8 cellular contexts compared by ENCODE assay signal in the genomic region with DNA sequence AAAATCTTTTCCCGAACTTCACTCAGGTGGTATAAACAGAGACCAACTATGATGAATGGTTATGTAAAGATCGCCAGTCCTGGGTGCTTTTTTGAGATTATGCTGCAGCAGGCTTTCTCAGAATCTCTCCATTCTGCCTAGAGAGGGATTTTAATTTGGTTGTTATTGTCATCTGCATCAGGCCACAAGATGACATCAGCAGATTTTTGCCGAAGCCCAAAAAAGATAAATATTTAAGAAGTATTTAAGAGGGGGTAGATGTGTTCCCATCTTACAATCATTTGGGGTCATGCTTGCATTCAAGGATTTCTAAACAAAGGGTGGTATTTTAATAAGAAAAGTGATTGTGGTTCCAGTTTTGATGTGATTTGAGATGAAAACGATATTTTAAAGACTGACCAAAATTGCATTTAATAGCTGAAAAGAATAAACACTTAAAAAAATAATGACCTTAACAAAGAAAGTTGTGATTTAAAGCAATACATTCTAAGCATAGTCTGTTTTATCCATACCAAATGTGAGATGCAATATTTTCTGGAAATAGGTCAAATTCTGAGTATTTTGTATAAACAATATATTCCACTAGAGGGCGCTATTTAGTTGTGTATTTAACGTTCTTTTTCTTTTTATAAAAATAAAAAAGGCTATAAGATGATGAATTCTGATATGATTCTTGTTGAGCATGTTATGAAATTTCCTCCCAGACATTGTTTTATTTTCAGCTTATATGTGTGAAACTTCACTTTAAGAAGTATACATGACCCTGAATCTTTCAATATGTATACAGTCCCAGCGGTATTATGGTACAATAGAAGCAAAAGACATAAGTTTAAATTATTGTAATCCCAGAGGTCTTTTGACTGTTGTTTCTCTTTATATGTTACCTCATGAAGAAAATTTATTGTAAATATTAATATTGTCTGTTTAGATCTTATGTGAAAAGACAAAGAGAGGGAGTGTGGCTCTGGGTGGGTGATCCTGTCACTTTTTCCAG. TPM values are rescaled to one million over a fixed set of nuclear protein-coding genes. Genes with fewer than 3 reads are reported as not detected.
DNase-seq lines count a peak whose midpoint lies in the region; ATAC-seq and TF ChIP-seq lines count a peak whose summit lies in the region.
"Had no signal": no experiment of that assay in that cellular context is flagged by ENCODE, and none has a peak within 500 bp of the region (broad histone marks: within the 10 kb centered on the region; RNA-seq: fewer than 3 reads in every experiment).

No MANE protein-coding gene starts in this region.

- no peaks in the 10 kb centered on the region for H3K27me3 ChIP-seq in body of pancreas
- H3K27me3 ChIP-seq: SJCRH30 had no signal

- DNase-seq in NCI-H146 treated with DMSO at 0.1 percent for 48 hours (lab: John Stamatoyannopoulos, UW; ENCODE audit: unreplicated experiment) (peak; percentile 17), body of pancreas (no peak), mesothelial cell of epicardium (ENCODE audit: low spot score in 2 of 2, unreplicated experiment in 2 of 2) (no peak), GM19240 (ENCODE audit: insufficient read length, low spot score) (no peak), posterior cingulate gyrus (no peak)
- DNase-seq in activated CD4-positive, alpha-beta T cell treated with anti-CD3 and anti-CD28 coated beads, Interleukin-2, amount 10 ng/mL, durations not matched to agents 24 days and 14 days: no peak

- no peak for TF ChIP-seq POLR2A in body of pancreas (IDR thresholded peaks at IDR 0.05)

- no peak for ATAC-seq in body of pancreas

- no peaks in the 10 kb centered on the region for H3K9me3 ChIP-seq in body of pancreas
- H3K9me3 ChIP-seq: SJCRH30 had no signal

- H3K4me3 ChIP-seq in body of pancreas: no peak overlapping the region
- H3K4me3 ChIP-seq: SJCRH30 had no signal

- TF ChIP-seq CTCF in GM12872 (IDR thresholded peaks at IDR 0.05; ENCODE audit: insufficient read depth, low read depth, low read length) (peak; percentile 27; the same call in 1 of the 3 replicates), body of pancreas (IDR thresholded peaks at IDR 0.05) (peak; percentile 28 to 82 (median 48)), mesothelial cell of epicardium (IDR thresholded peaks at IDR 0.05; ENCODE audit: unreplicated experiment) (peak; percentile 99)

- no peak overlapping the region for H3K27ac ChIP-seq in body of pancreas
- H3K27ac ChIP-seq: SJCRH30 had no signal

- H3K36me3 ChIP-seq in body of pancreas (replicated peaks in 1 of 2; ENCODE audit: insufficient read depth in 1 of 2, low read depth in 2 of 2): no peaks in the 10 kb centered on the region
- H3K36me3 ChIP-seq: SJCRH30 had no signal

- H3K27me3 Mint-ChIP-seq in mesothelial cell of epicardium (ENCODE audit: low read depth): peaks cover 37% of the 10 kb centered on the region
- H3K27me3 Mint-ChIP-seq in activated CD4-positive, alpha-beta T cell treated with anti-CD3 and anti-CD28 coated beads, Interleukin-2, amount 10 ng/mL, durations not matched to agents 24 days and 14 days: peaks cover 2% of the 10 kb centered on the region

- intact Hi-C loops in body of pancreas (cut with DNase I): no loop called here
- intact Hi-C loops in activated CD4-positive, alpha-beta T cell treated with anti-CD3 and anti-CD28 coated beads, Interleukin-2, amount 10 ng/mL, durations not matched to agents 24 days and 14 days (cut with micrococcal nuclease): loop anchor here (1.0 to 5.0 kb wide), 3 partner anchors 137 to 1955 kb away; no protein-coding TSS in a partner anchor
- intact Hi-C loops in posterior cingulate gyrus (cut with DNase I): loop anchor here (5.0 to 10.0 kb wide), 3 partner anchors 132 to 1305 kb away; no protein-coding TSS in a partner anchor

- 42 to 51% methylated on average over 7 of the region's 7 CpGs for WGBS in body of pancreas, 2 donors

- H3K4me3 Mint-ChIP-seq in mesothelial cell of epicardium: no peak overlapping the region
- no peak overlapping the region for H3K4me3 Mint-ChIP-seq in activated CD4-positive, alpha-beta T cell treated with anti-CD3 and anti-CD28 coated beads, Interleukin-2, amount 10 ng/mL, durations not matched to agents 24 days and 14 days

- H3K27ac Mint-ChIP-seq in mesothelial cell of epicardium: no peak overlapping the region
- no peak overlapping the region for H3K27ac Mint-ChIP-seq in activated CD4-positive, alpha-beta T cell treated with anti-CD3 and anti-CD28 coated beads, Interleukin-2, amount 10 ng/mL, durations not matched to agents 24 days and 14 days

- H3K4me1 Mint-ChIP-seq in mesothelial cell of epicardium: no peaks in the 10 kb centered on the region
- no peaks in the 10 kb centered on the region for H3K4me1 Mint-ChIP-seq in activated CD4-positive, alpha-beta T cell treated with anti-CD3 and anti-CD28 coated beads, Interleukin-2, amount 10 ng/mL, durations not matched to agents 24 days and 14 days

- no peaks in the 10 kb centered on the region for H3K4me1 ChIP-seq in body of pancreas
- H3K4me1 ChIP-seq: SJCRH30 had no signal

- H3K36me3 Mint-ChIP-seq in mesothelial cell of epicardium: no peaks in the 10 kb centered on the region
- H3K36me3 Mint-ChIP-seq in activated CD4-positive, alpha-beta T cell treated with anti-CD3 and anti-CD28 coated beads, Interleukin-2, amount 10 ng/mL, durations not matched to agents 24 days and 14 days (ENCODE audit: low read depth): no peaks in the 10 kb centered on the region

- no peaks in the 10 kb centered on the region for H3K9me3 Mint-ChIP-seq in mesothelial cell of epicardium
- no peaks in the 10 kb centered on the region for H3K9me3 Mint-ChIP-seq in activated CD4-positive, alpha-beta T cell treated with anti-CD3 and anti-CD28 coated beads, Interleukin-2, amount 10 ng/mL, durations not matched to agents 24 days and 14 days

RNA-seq across cellular contexts. Expression of a gene that starts 51.0 kb away (rescaled TPM):
- total RNA-seq in body of pancreas (10 to 100 TPM in 1 of 2 donors, 1 to 10 TPM in 1; 6.3 to 10.4 TPM), mesothelial cell of epicardium (23.6 to 25.9 TPM (median 24.7 TPM) in 3 replicates)
- 12.6 and 12.8 TPM in 2 replicates for total RNA-seq in activated CD4-positive, alpha-beta T cell treated with anti-CD3 and anti-CD28 coated beads, Interleukin-2, amount 10 ng/mL, durations not matched to agents 24 days and 14 days

Comparison
In these comparisons a context has a peak if more than half of its experiments do, and no peak if none do; other contexts are left out.
1. CTCF ChIP-seq: peak in every context shown above with its lines; median percentile 99 in mesothelial cell of epicardium; 48 in body of pancreas; 27 in GM12872.